8 cellular contexts compared by ENCODE assay signal in the genomic region with DNA sequence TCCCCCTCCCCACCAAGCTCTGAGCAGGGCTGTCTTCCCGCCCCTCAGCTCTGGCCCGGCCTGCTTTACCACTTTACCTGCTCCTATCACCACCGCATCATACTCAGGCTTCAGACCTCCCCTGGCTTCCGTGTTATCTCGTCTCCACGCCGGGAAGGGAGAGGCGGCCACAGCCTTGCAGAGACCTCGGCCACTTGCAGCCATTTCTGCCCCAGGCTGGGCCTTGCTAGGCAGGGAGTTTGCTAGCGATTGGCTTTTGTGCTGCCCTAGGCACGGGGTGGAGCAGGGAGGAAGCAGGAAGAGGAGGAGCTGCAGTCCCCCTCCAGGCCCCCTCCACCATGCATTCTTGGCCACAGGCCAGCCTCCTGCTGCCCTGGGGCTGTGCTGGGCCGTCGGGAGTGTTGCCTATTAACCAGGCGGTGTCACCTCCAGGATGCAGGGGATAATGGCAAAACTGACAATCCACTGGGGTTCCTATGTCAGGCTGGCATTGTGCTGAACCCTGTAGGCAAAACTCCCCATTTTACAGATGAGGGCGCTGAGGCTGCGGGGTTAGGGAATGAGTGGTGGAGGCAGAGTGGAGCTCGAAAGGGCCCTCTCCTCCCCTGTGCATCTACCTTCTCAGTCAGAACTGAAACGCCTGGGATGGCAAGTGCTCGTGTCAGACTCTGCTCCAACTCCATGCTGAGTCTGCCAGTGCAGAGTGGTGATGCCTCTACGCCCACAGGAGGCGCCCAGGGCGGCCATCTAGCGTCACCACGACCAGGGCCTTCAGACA. TPM values are rescaled to one million over a fixed set of nuclear protein-coding genes. Genes with fewer than 3 reads are reported as not detected.
A peak's percentile ranks its signal among the peaks of the same experiment; 100 is the strongest.
DNase-seq lines count a peak whose midpoint lies in the region; ATAC-seq and TF ChIP-seq lines count a peak whose summit lies in the region.

Gene PYROXD2, minus strand, starts transcription at position 251 of the 778 bp plus-strand sequence. Its CDS starts 47 bp downstream, at position 204.

- H3K4me1 ChIP-seq in Peyer's patch (peaks cover 0 to 6% (median 3%) of the 10 kb centered on the region in 4 donors), gastroesophageal sphincter (peaks cover 0 to 57% (median 11%) of the 10 kb centered on the region in 3 donors), upper lobe of left lung (peaks cover 17 to 33% (median 29%) of the 10 kb centered on the region in 4 donors)

- TF ChIP-seq CTCF in Peyer's patch (IDR thresholded peaks at IDR 0.05) (no peak), gastroesophageal sphincter (IDR thresholded peaks at IDR 0.05) (no peak), nephron (IDR thresholded peaks at IDR 0.05; ENCODE audit: unreplicated experiment in 3 of 3) (no peak), upper lobe of left lung (IDR thresholded peaks at IDR 0.05) (no peak)

- no peaks in the 10 kb centered on the region for H3K9me3 Mint-ChIP-seq in activated naive CD8-positive, alpha-beta T cell treated with anti-CD3 and anti-CD28 coated beads for 36 hours
- H3K9me3 Mint-ChIP-seq in nephron = no peaks in the 10 kb centered on the region

- TF ChIP-seq POLR2A in Peyer's patch (IDR thresholded peaks at IDR 0.05) = peak in 1 of 2 donors; percentile 43
- TF ChIP-seq POLR2A in gastroesophageal sphincter (IDR thresholded peaks at IDR 0.05) = peak; percentile 58 to 68
- peak in 3 of 4 donors; percentile 30 to 75 (median 58) for TF ChIP-seq POLR2A in upper lobe of left lung (IDR thresholded peaks at IDR 0.05)

- H3K27ac ChIP-seq in Peyer's patch (peak within 1 kb of the TSS; percentile 55 to 73 (median 68)), gastroesophageal sphincter (peak within 1 kb of the TSS; percentile 34 to 89 (median 86)), upper lobe of left lung (peak within 1 kb of the TSS; percentile 69 to 89 (median 78))

- TF ChIP-seq EP300 in gastroesophageal sphincter (IDR thresholded peaks at IDR 0.05) = no peak
- no peak for TF ChIP-seq EP300 in upper lobe of left lung (IDR thresholded peaks at IDR 0.05)

- peak; percentile 46 for ATAC-seq in HG03378 (IDR thresholded peaks at IDR 0.05; ENCODE audit: unreplicated experiment)
- ATAC-seq in gastroesophageal sphincter = peak; percentile 98
- peak; percentile 92 to 94 for ATAC-seq in upper lobe of left lung (ENCODE audit: low FRiP score in 2 of 2)
- no peak for ATAC-seq in HG03280 (IDR thresholded peaks at IDR 0.05; ENCODE audit: unreplicated experiment)

- peaks cover 2% of the 10 kb centered on the region for H3K36me3 Mint-ChIP-seq in activated naive CD8-positive, alpha-beta T cell treated with anti-CD3 and anti-CD28 coated beads for 36 hours
- peaks cover 14% of the 10 kb centered on the region for H3K36me3 Mint-ChIP-seq in nephron (ENCODE audit: low read depth)

- H3K36me3 ChIP-seq in Peyer's patch = peaks cover 0 to 37% (median 0%) of the 10 kb centered on the region in 3 donors
- H3K36me3 ChIP-seq in gastroesophageal sphincter = peaks cover 0 to 47% of the 10 kb centered on the region in 2 donors
- H3K36me3 ChIP-seq in upper lobe of left lung = peaks cover 7 to 39% (median 30%) of the 10 kb centered on the region in 4 donors

- peak within 1 kb of the TSS; percentile 91 for H3K4me3 Mint-ChIP-seq in activated naive CD8-positive, alpha-beta T cell treated with anti-CD3 and anti-CD28 coated beads for 36 hours
- peak within 1 kb of the TSS; percentile 93 to 98 (median 95) for H3K4me3 Mint-ChIP-seq in nephron

- H3K27me3 Mint-ChIP-seq in activated naive CD8-positive, alpha-beta T cell treated with anti-CD3 and anti-CD28 coated beads for 36 hours = no peaks in the 10 kb centered on the region
- no peaks in the 10 kb centered on the region for H3K27me3 Mint-ChIP-seq in nephron (ENCODE audit: low read depth)

- H3K4me3 ChIP-seq in Peyer's patch (peak within 1 kb of the TSS; percentile 26 to 57 (median 46)), gastroesophageal sphincter (peak within 1 kb of the TSS; percentile 46 to 68), upper lobe of left lung (peak within 1 kb of the TSS; percentile 18 to 65 (median 54))

- no peaks in the 10 kb centered on the region for H3K27me3 ChIP-seq in Peyer's patch
- H3K27me3 ChIP-seq in gastroesophageal sphincter = no peaks in the 10 kb centered on the region
- no peaks in the 10 kb centered on the region for H3K27me3 ChIP-seq in upper lobe of left lung

- 13 to 60% methylated on average over 1 to 4 of the region's 24 CpGs for WGBS in gastroesophageal sphincter (ENCODE audit: low coverage in 1 of 2), 2 donors
- WGBS in upper lobe of left lung, 2 donors = 33 to 36% methylated on average over 21 to 24 of the region's 24 CpGs

- H3K9me3 ChIP-seq in Peyer's patch = no peaks in the 10 kb centered on the region
- H3K9me3 ChIP-seq in gastroesophageal sphincter = no peaks in the 10 kb centered on the region
- H3K9me3 ChIP-seq in upper lobe of left lung = no peaks in the 10 kb centered on the region

- H3K4me1 Mint-ChIP-seq in activated naive CD8-positive, alpha-beta T cell treated with anti-CD3 and anti-CD28 coated beads for 36 hours = peaks cover 19% of the 10 kb centered on the region
- H3K4me1 Mint-ChIP-seq in nephron = peaks cover 33% of the 10 kb centered on the region

- DNase-seq in EH (ENCODE audit: low read depth) (peak; percentile 96), Peyer's patch (peak; percentile 62 to 89 (median 89)), upper lobe of left lung (peak; percentile 90 to 91)
- peak; percentile 40 for DNase-seq in activated naive CD8-positive, alpha-beta T cell treated with anti-CD3 and anti-CD28 coated beads for 36 hours

- H3K27ac Mint-ChIP-seq in activated naive CD8-positive, alpha-beta T cell treated with anti-CD3 and anti-CD28 coated beads for 36 hours = peak within 1 kb of the TSS; percentile 93
- H3K27ac Mint-ChIP-seq in nephron = peak within 1 kb of the TSS; percentile 96 to 98 (median 98)

RNA-seq across cellular contexts. Expression of gene PYROXD2, which starts in this region (rescaled TPM):
- total RNA-seq in Peyer's patch (10 to 100 TPM in 2 of 4 donors, 1 to 10 TPM in 2; 7.0 to 23.1 (median 11.5) TPM), gastroesophageal sphincter (10 to 100 TPM in 1 of 4 donors, 1 to 10 TPM in 3; 4.2 to 18.5 (median 7.4) TPM), upper lobe of left lung (10 to 100 TPM in 3 of 6 donors, 1 to 10 TPM in 3; 6.5 to 29.3 (median 9.3) TPM)
- 1 to 10 TPM; 2.8 to 3.9 TPM for total RNA-seq in activated naive CD8-positive, alpha-beta T cell treated with anti-CD3 and anti-CD28 coated beads for 36 hours

Comparison
In these comparisons a context has a peak if more than half of its experiments do, and no peak if none do; other contexts are left out.
1. DNase-seq: peak in every context shown above with its lines; median percentile 96 in EH; 90 in upper lobe of left lung; 89 in Peyer's patch; 40 in activated naive CD8-positive, alpha-beta T cell treated with anti-CD3 and anti-CD28 coated beads for 36 hours.